Comparison of ENCODE assay signal across 8 cellular contexts in genomic region chr10:28367865-28368541, GRCh38.
DNase-seq lines count a peak whose midpoint lies in the region; ATAC-seq and TF ChIP-seq lines count a peak whose summit lies in the region.

No MANE protein-coding gene starts in this region.

- peaks cover 53% of the 10 kb centered on the region for H3K4me1 Mint-ChIP-seq in activated T-cell treated with anti-CD3 and anti-CD28 coated beads, Interleukin-2, amount 50 U/mL, for 4 hours (ENCODE audit: low read depth)
- peaks cover 21% of the 10 kb centered on the region for H3K4me1 Mint-ChIP-seq in memory B cell

- H3K27ac Mint-ChIP-seq in memory B cell, result peak overlapping the region; percentile 75

- BruUV-seq in mammary epithelial cell (replicated peaks; lab: Mats Ljungman, UMichigan), result no TSS peak

- H3K36me3 ChIP-seq in Loucy (ENCODE audit: insufficient read depth, low read length) (no peaks in the 10 kb centered on the region), mammary epithelial cell (ENCODE audit: insufficient read depth, low read length) (no peaks in the 10 kb centered on the region), stomach (no peaks in the 10 kb centered on the region)

- no peaks in the 10 kb centered on the region for H3K9me2 ChIP-seq in Loucy (replicated peaks; ENCODE audit: low read depth, low read length)

- dilution Hi-C loops in mammary epithelial cell (cut with HindIII; ENCODE audit: low sequenced_read_pairs), result loop anchor here (5.0 kb wide), 1 partner anchor 59 kb away; no protein-coding TSS in a partner anchor

- TF ChIP-seq EP300 in stomach (IDR thresholded peaks at IDR 0.05), result no peak

- H3K27me3 ChIP-seq in Loucy (ENCODE audit: insufficient read depth, low read length, poor library complexity, severe bottlenecking), result no peaks in the 10 kb centered on the region
- no peaks in the 10 kb centered on the region for H3K27me3 ChIP-seq in mammary epithelial cell (ENCODE audit: insufficient read depth, low read length)
- no peaks in the 10 kb centered on the region for H3K27me3 ChIP-seq in stomach

- no peaks in the 10 kb centered on the region for H3K36me3 Mint-ChIP-seq in activated T-cell treated with anti-CD3 and anti-CD28 coated beads, Interleukin-2, amount 50 U/mL, for 4 hours (ENCODE audit: insufficient read depth)
- H3K36me3 Mint-ChIP-seq in memory B cell, result peaks cover 5% of the 10 kb centered on the region

- WGBS in mammary epithelial cell (ENCODE audit: low coverage, missing lambda C conversion rate), result 87% methylated on average over 10 of the region's 10 CpGs
- 52 to 67% (median 65%) methylated on average over 10 of the region's 10 CpGs for WGBS in stomach, 5 donors

- H4K20me1 ChIP-seq in Loucy (ENCODE audit: insufficient read depth, low read length, poor library complexity, severe bottlenecking) (no peaks in the 10 kb centered on the region), mammary epithelial cell (ENCODE audit: insufficient read depth, low read length) (no peaks in the 10 kb centered on the region)

- no peak for TF ChIP-seq POLR2A in stomach (IDR thresholded peaks at IDR 0.05)

- intact Hi-C loops in mammary epithelial cell (cut with micrococcal nuclease) (no loop called here), stomach (cut with DNase I; ENCODE audit: low total_unique reads) (no loop called here)

- DNase-seq in ELR (ENCODE audit: low read depth) (peak; percentile 6), memory B cell (ENCODE audit: low spot score in 2 of 2) (peak; percentile 31 to 71), NCI-H2227 (lab: John Stamatoyannopoulos, UW; ENCODE audit: unreplicated experiment) (no peak), mammary epithelial cell (no peak), stomach (no peak)
- DNase-seq in activated T-cell treated with anti-CD3 and anti-CD28 coated beads, Interleukin-2, amount 50 U/mL, for 4 hours, result peak; percentile 46

- in situ Hi-C loops in mammary epithelial cell (cut with MboI; ENCODE audit: low sequenced_read_pairs in 2 of 2), result no loop called here

- H3K27ac ChIP-seq in mammary epithelial cell (ENCODE audit: insufficient read depth, low read depth, low read length), result no peak overlapping the region
- peak overlapping the region in 2 of 5 donors; percentile 25 to 57 for H3K27ac ChIP-seq in stomach

- H3K4me1 ChIP-seq in Loucy (ENCODE audit: insufficient read depth, low read length, poor library complexity, severe bottlenecking), result peaks cover 9% of the 10 kb centered on the region
- H3K4me1 ChIP-seq in mammary epithelial cell (ENCODE audit: insufficient read depth, low read length), result no peaks in the 10 kb centered on the region
- peaks cover 0 to 17% (median 0%) of the 10 kb centered on the region in 4 donors for H3K4me1 ChIP-seq in stomach

- no peaks in the 10 kb centered on the region for H3K27me3 Mint-ChIP-seq in activated T-cell treated with anti-CD3 and anti-CD28 coated beads, Interleukin-2, amount 50 U/mL, for 4 hours (ENCODE audit: low read depth)
- H3K27me3 Mint-ChIP-seq in memory B cell, result no peaks in the 10 kb centered on the region

- H3K9me3 ChIP-seq in Loucy (ENCODE audit: insufficient read depth, low read depth, low read length), result no peaks in the 10 kb centered on the region
- H3K9me3 ChIP-seq in mammary epithelial cell (replicated peaks; ENCODE audit: insufficient read depth, low read length), result no peaks in the 10 kb centered on the region
- no peaks in the 10 kb centered on the region for H3K9me3 ChIP-seq in stomach

- ATAC-seq in GM21576 (IDR thresholded peaks at IDR 0.05; ENCODE audit: unreplicated experiment), result peak; percentile 98
- ATAC-seq in activated T-cell treated with anti-CD3 and anti-CD28 coated beads, Interleukin-2, amount 50 U/mL, for 4 hours, result peak; percentile 90 to 91
- peak; percentile 99 for ATAC-seq in memory B cell (ENCODE audit: low read depth)

- TF ChIP-seq CTCF in Loucy (conservative IDR thresholded peaks at IDR 0.05; ENCODE audit: low read length) (no peak), mammary epithelial cell (conservative IDR thresholded peaks at IDR 0.05 in 1 of 2, IDR thresholded peaks at IDR 0.05 in 1 of 2; ENCODE audit: extremely low read depth in 1 of 2, insufficient read depth in 1 of 2, low read depth in 1 of 2, low read length in 2 of 2) (no peak), stomach (IDR thresholded peaks at IDR 0.05) (no peak)

- H2AFZ ChIP-seq in Loucy (ENCODE audit: low read length) (peak overlapping the region; percentile 61), mammary epithelial cell (ENCODE audit: low read depth, low read length) (no peak overlapping the region)

- peak overlapping the region; percentile 22 for H3K4me2 ChIP-seq in Loucy (ENCODE audit: low read depth, low read length, poor library complexity, severe bottlenecking)
- H3K4me2 ChIP-seq in mammary epithelial cell (ENCODE audit: insufficient read depth, low read depth, low read length), result no peak overlapping the region

- H3K4me3 ChIP-seq in Loucy (ENCODE audit: low read length, poor library complexity, severe bottlenecking) (peak overlapping the region; percentile 6), mammary epithelial cell (replicated peaks in 1 of 3; ENCODE audit: insufficient read depth in 1 of 3, low read depth in 2 of 3, low read length in 3 of 3) (no peak overlapping the region), stomach (no peak overlapping the region)

- H3K9me3 Mint-ChIP-seq in activated T-cell treated with anti-CD3 and anti-CD28 coated beads, Interleukin-2, amount 50 U/mL, for 4 hours, result peaks cover 3% of the 10 kb centered on the region
- peaks cover 3% of the 10 kb centered on the region for H3K9me3 Mint-ChIP-seq in memory B cell

- H3K79me2 ChIP-seq in Loucy (ENCODE audit: insufficient read depth, low read length) (no peaks in the 10 kb centered on the region), mammary epithelial cell (ENCODE audit: insufficient read depth, low read length) (no peaks in the 10 kb centered on the region)

- CTCF ChIA-PET in mammary epithelial cell (lab: Charles Lee; ENCODE audit: low non-redundant PET), result no interaction called here

- peak overlapping the region; percentile 58 for H3K4me3 Mint-ChIP-seq in activated T-cell treated with anti-CD3 and anti-CD28 coated beads, Interleukin-2, amount 50 U/mL, for 4 hours
- peak overlapping the region; percentile 64 for H3K4me3 Mint-ChIP-seq in memory B cell

- H3F3A ChIP-seq in Loucy (ENCODE audit: low read depth), result no peaks in the 10 kb centered on the region

- H3K9ac ChIP-seq in Loucy (ENCODE audit: low read depth, low read length, poor library complexity, severe bottlenecking) (no peak overlapping the region), mammary epithelial cell (ENCODE audit: insufficient read depth, low read length) (no peak overlapping the region)

Comparison
In these comparisons a context has a peak if more than half of its experiments do, and no peak if none do; other contexts are left out.
1. DNase-seq: peak in ELR (single experiment), activated T-cell treated with anti-CD3 and anti-CD28 coated beads, Interleukin-2, amount 50 U/mL, for 4 hours (single experiment) and memory B cell (2 of 2); none in NCI-H2227 (single experiment), mammary epithelial cell (single experiment) and stomach (single experiment).
2. Peak in every context shown above with its lines, with median percentiles within 50 percentile points of each other: ATAC-seq.